ENCODE assay signal across 19 cellular contexts in the genomic region with DNA sequence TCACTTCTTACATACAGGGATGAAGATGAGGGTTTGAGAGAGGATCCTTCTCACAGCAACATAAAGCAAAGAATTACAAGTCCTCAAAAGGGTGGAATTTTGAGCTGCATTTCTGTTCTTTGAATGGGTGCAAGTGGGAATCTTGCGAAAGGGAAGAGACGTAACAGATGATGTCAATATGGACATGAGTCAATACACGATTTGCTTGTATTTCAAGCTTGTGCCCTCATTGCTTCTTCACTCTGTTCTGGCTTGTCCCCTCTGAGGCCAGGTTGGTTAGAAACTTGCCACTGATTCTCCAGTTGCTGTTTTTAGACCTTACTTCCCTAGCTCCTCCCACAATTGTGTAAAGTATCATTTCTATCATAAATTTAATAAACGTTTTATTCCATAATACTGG.
DNase-seq lines count a peak whose midpoint lies in the region; FAIRE-seq and TF ChIP-seq lines count a peak whose summit lies in the region.
"Had no signal": no experiment of that assay in that cellular context is flagged by ENCODE, and none has a peak within 500 bp of the region (broad histone marks: within the 10 kb centered on the region; RNA-seq: fewer than 3 reads in every experiment).

No MANE protein-coding gene starts in this region.

- no peaks in the 10 kb centered on the region for H3K36me3 ChIP-seq in mammary epithelial cell (ENCODE audit: insufficient read depth, low read length)
- no peaks in the 10 kb centered on the region for H3K36me3 ChIP-seq in left ventricle myocardium inferior
- no peaks in the 10 kb centered on the region for H3K36me3 ChIP-seq in kidney (ENCODE audit: control insufficient read depth in 1 of 2, insufficient read depth in 2 of 2, low read length in 2 of 2)
- H3K36me3 ChIP-seq: BLaER1 had no signal

- H3K9me3 Mint-ChIP-seq in MCF 10A (ENCODE audit: unreplicated experiment), result no peaks in the 10 kb centered on the region
- H3K9me3 Mint-ChIP-seq: CD4-positive, alpha-beta memory T cell; GM23338; IgD-negative memory B cell had no signal

- H3K27me3 ChIP-seq in mammary epithelial cell (ENCODE audit: insufficient read depth, low read length), result no peaks in the 10 kb centered on the region
- H3K27me3 ChIP-seq in left ventricle myocardium inferior (ENCODE audit: low read depth), result no peaks in the 10 kb centered on the region
- H3K27me3 ChIP-seq: BLaER1 had no signal

- no peaks in the 10 kb centered on the region for H3K36me3 Mint-ChIP-seq in MCF 10A (ENCODE audit: insufficient read depth, unreplicated experiment)
- H3K36me3 Mint-ChIP-seq: CD14-positive monocyte; CD4-positive, alpha-beta memory T cell had no signal

- no peak overlapping the region for H3K9ac ChIP-seq in mammary epithelial cell (ENCODE audit: insufficient read depth, low read length)
- no peak overlapping the region for H3K9ac ChIP-seq in kidney (ENCODE audit: low read length in 2 of 2)
- H3K9ac ChIP-seq: BLaER1 had no signal

- H3K4me3 ChIP-seq in mammary epithelial cell (replicated peaks in 1 of 3; ENCODE audit: insufficient read depth in 1 of 3, low read depth in 2 of 3, low read length in 3 of 3) (no peak overlapping the region), epithelial cell of esophagus (ENCODE audit: low read length) (no peak overlapping the region), fibroblast of mammary gland (ENCODE audit: control insufficient read depth, low read depth, low read length) (no peak overlapping the region), left ventricle myocardium inferior (no peak overlapping the region), kidney (ENCODE audit: low read length in 2 of 2) (no peak overlapping the region)
- H3K4me3 ChIP-seq: BLaER1, GM12878, GM23338 had no signal

- no peaks in the 10 kb centered on the region for H3K4me1 ChIP-seq in mammary epithelial cell (ENCODE audit: insufficient read depth, low read length)
- no peaks in the 10 kb centered on the region for H3K4me1 ChIP-seq in left ventricle myocardium inferior
- peaks cover 0 to 6% of the 10 kb centered on the region in 2 donors for H3K4me1 ChIP-seq in kidney (ENCODE audit: control insufficient read depth in 1 of 2, insufficient read depth in 1 of 2, low read depth in 1 of 2, low read length in 2 of 2)
- H3K4me1 ChIP-seq: BLaER1 had no signal

- BruUV-seq in mammary epithelial cell (replicated peaks; lab: Mats Ljungman, UMichigan) (no TSS peak), MCF 10A (replicated peaks; lab: Mats Ljungman, UMichigan) (no TSS peak)

- 55% methylated on average over 4 of the region's 4 CpGs for WGBS in mammary epithelial cell (ENCODE audit: low coverage, missing lambda C conversion rate)

- H4K20me1 ChIP-seq in mammary epithelial cell (ENCODE audit: insufficient read depth, low read length), result no peaks in the 10 kb centered on the region
- H4K20me1 ChIP-seq: BLaER1 had no signal

- H3K9me3 ChIP-seq in mammary epithelial cell (replicated peaks; ENCODE audit: insufficient read depth, low read length), result no peaks in the 10 kb centered on the region
- H3K9me3 ChIP-seq in left ventricle myocardium inferior (replicated peaks), result no peaks in the 10 kb centered on the region
- H3K9me3 ChIP-seq in kidney (ENCODE audit: control insufficient read depth in 1 of 2, low read length in 2 of 2), result no peaks in the 10 kb centered on the region
- H3K9me3 ChIP-seq: BLaER1 had no signal

- CTCF ChIA-PET in mammary epithelial cell (lab: Charles Lee; ENCODE audit: low non-redundant PET), result no interaction called here
- CTCF ChIA-PET in MCF 10A (lab: Yijun Ruan, JAX), result interaction anchor here (0.6 to 1.7 kb wide), 4 partner anchors 13 to 890 kb away, joined by 3 to 10 read pairs (median 4); no protein-coding TSS in a partner anchor

- POLR2A ChIA-PET in MCF 10A (lab: Yijun Ruan, JAX), result interaction anchor here (0.6 kb wide), 1 partner anchor 183 kb away, joined by 3 read pairs; no protein-coding TSS in a partner anchor

- dilution Hi-C loops in mammary epithelial cell (cut with HindIII; ENCODE audit: low sequenced_read_pairs), result no loop called here

- FAIRE-seq in kidney (lab: Jason Lieb, UNC), result no peak
- FAIRE-seq: GM12878, GM19239, HepG2 had no signal

- intact Hi-C loops in mammary epithelial cell (cut with micrococcal nuclease), result no loop called here
- intact Hi-C loops in MCF 10A (cut with micrococcal nuclease), result no loop called here
- intact Hi-C loops in left ventricle myocardium inferior (cut with micrococcal nuclease), result no loop called here
- intact Hi-C loops in kidney (cut with DNase I), result no loop called here

- H3K4me2 ChIP-seq in mammary epithelial cell (ENCODE audit: insufficient read depth, low read depth, low read length), result no peak overlapping the region
- H3K4me2 ChIP-seq: BLaER1, GM23338 had no signal

- no peaks in the 10 kb centered on the region for H3K27me3 Mint-ChIP-seq in MCF 10A (ENCODE audit: insufficient read depth, unreplicated experiment)
- H3K27me3 Mint-ChIP-seq: IgD-negative memory B cell had no signal

- no peaks in the 10 kb centered on the region for H3K79me2 ChIP-seq in mammary epithelial cell (ENCODE audit: insufficient read depth, low read length)

- TF ChIP-seq CTCF in mammary epithelial cell (conservative IDR thresholded peaks at IDR 0.05 in 1 of 2, IDR thresholded peaks at IDR 0.05 in 1 of 2; ENCODE audit: extremely low read depth in 1 of 2, insufficient read depth in 1 of 2, low read depth in 1 of 2, low read length in 2 of 2) (no peak), MCF 10A (IDR thresholded peaks at IDR 0.05; ENCODE audit: unreplicated experiment) (no peak), epithelial cell of esophagus (IDR thresholded peaks at IDR 0.05; ENCODE audit: insufficient read depth, low read depth, low read length, missing control alignments) (no peak), fibroblast of mammary gland (conservative IDR thresholded peaks at IDR 0.05; ENCODE audit: control insufficient read depth, insufficient read depth, low read depth, low read length) (no peak), left ventricle myocardium inferior (IDR thresholded peaks at IDR 0.05; ENCODE audit: borderline replicate concordance) (no peak), kidney (IDR thresholded peaks at IDR 0.05; ENCODE audit: borderline replicate concordance, extremely low read depth, insufficient read depth) (no peak)

- H3K27ac ChIP-seq in mammary epithelial cell (ENCODE audit: insufficient read depth, low read depth, low read length), result no peak overlapping the region
- no peak overlapping the region for H3K27ac ChIP-seq in left ventricle myocardium inferior (replicated peaks)
- H3K27ac ChIP-seq in kidney (ENCODE audit: low read depth in 2 of 2, low read length in 2 of 2), result no peak overlapping the region
- H3K27ac ChIP-seq: BLaER1 had no signal

- no peak overlapping the region for H3K4me3 Mint-ChIP-seq in MCF 10A (ENCODE audit: unreplicated experiment)
- H3K4me3 Mint-ChIP-seq: CD14-positive monocyte, GM23338, IgD-negative memory B cell had no signal

- no peaks in the 10 kb centered on the region for H3K4me1 Mint-ChIP-seq in MCF 10A (ENCODE audit: insufficient read depth, unreplicated experiment)
- H3K4me1 Mint-ChIP-seq: CD14-positive monocyte; CD4-positive, alpha-beta memory T cell; IgD-negative memory B cell had no signal

- in situ Hi-C loops in mammary epithelial cell (cut with MboI; ENCODE audit: low sequenced_read_pairs in 2 of 2), result no loop called here

- DNase-seq in mammary epithelial cell (peak; percentile 60), MCF 10A (ENCODE audit: unreplicated experiment) (no peak), epithelial cell of esophagus (ENCODE audit: low read depth) (peak; percentile 73), fibroblast of mammary gland (ENCODE audit: low read depth) (peak; percentile 31), left ventricle myocardium inferior (no peak), mucosa of gallbladder (ENCODE audit: low spot score) (no peak), kidney (no peak)
- DNase-seq: 8988T; CD4-positive, alpha-beta memory T cell; DMS79 treated with DMSO at 0.1 percent for 48 hours; GF-D8; H7 had no signal

- H3K27ac Mint-ChIP-seq in MCF 10A (ENCODE audit: low read depth, unreplicated experiment), result no peak overlapping the region
- H3K27ac Mint-ChIP-seq: CD14-positive monocyte; CD4-positive, alpha-beta memory T cell; GM23338; IgD-negative memory B cell had no signal

- H2AFZ ChIP-seq in mammary epithelial cell (ENCODE audit: low read depth, low read length), result no peak overlapping the region
- H2AFZ ChIP-seq: GM23338 had no signal

Comparison
In these comparisons a context has a peak if more than half of its experiments do, and no peak if none do; other contexts are left out.
1. DNase-seq: peak in mammary epithelial cell (single experiment), epithelial cell of esophagus (single experiment) and fibroblast of mammary gland (single experiment); none in MCF 10A (single experiment), left ventricle myocardium inferior (single experiment), mucosa of gallbladder (single experiment) and kidney (single experiment).